Comparison of ENCODE assay signal across 19 cellular contexts in genomic region chr5:154442801-154443200, GRCh38. TPM values are rescaled to one million over a fixed set of nuclear protein-coding genes. Genes with fewer than 3 reads are reported as not detected.
DNase-seq lines count a peak whose midpoint lies in the region; ATAC-seq, FAIRE-seq and TF ChIP-seq lines count a peak whose summit lies in the region.
"Had no signal": no experiment of that assay in that cellular context is flagged by ENCODE, and none has a peak within 500 bp of the region (broad histone marks: within the 10 kb centered on the region; RNA-seq: fewer than 3 reads in every experiment).

No MANE protein-coding gene starts in this region.

- no peak for TF ChIP-seq CTCF in CD4-positive, alpha-beta T cell (IDR thresholded peaks at IDR 0.05)
- TF ChIP-seq CTCF in RWPE1 (conservative IDR thresholded peaks at IDR 0.05; ENCODE audit: low read depth) (no peak), keratinocyte (optimal IDR thresholded peaks at IDR 0.05 in 1 of 3, IDR thresholded peaks at IDR 0.05 in 1 of 3, conservative IDR thresholded peaks at IDR 0.05 in 1 of 3; ENCODE audit: extremely low read depth in 1 of 3, insufficient read depth in 2 of 3, low read length in 3 of 3) (no peak), lower lobe of right lung (IDR thresholded peaks at IDR 0.05) (no peak), dorsolateral prefrontal cortex (IDR thresholded peaks at IDR 0.05 in 54 of 56, conservative IDR thresholded peaks at IDR 0.05 in 2 of 56; ENCODE audit: low read depth in 1 of 56, partially characterized antibody in 56 of 56) (no peak)

- POLR2A ChIA-PET in CD4-positive, alpha-beta T cell (lab: Charles Lee) = no interaction called here
- POLR2A ChIA-PET in RWPE1 (lab: Yijun Ruan, JAX; ENCODE audit: low non-redundant PET) = no interaction called here

- H3K36me3 ChIP-seq in keratinocyte (ENCODE audit: control insufficient read depth in 2 of 2, extremely low read depth in 1 of 2, insufficient read depth in 2 of 2, low read length in 2 of 2) (peaks cover 6 to 18% of the 10 kb centered on the region in 2 experiments), lower lobe of right lung (peaks cover 51% of the 10 kb centered on the region)

- peak overlapping the region; percentile 4 for H3K4me2 ChIP-seq in keratinocyte (ENCODE audit: control insufficient read depth, extremely low read depth, insufficient read depth, low read depth, low read length)
- H3K4me2 ChIP-seq: BLaER1 treated with 17β-estradiol and CSF1 and Interleukin-3, amounts not matched to agents 10 nM and 100 nM had no signal

- H3K4me3 ChIP-seq in keratinocyte (ENCODE audit: control insufficient read depth in 2 of 3, extremely low read depth in 1 of 3, insufficient read depth in 2 of 3, low read depth in 1 of 3, low read length in 3 of 3) (no peak overlapping the region), lower lobe of right lung (no peak overlapping the region), dorsolateral prefrontal cortex (no peak overlapping the region)
- H3K4me3 ChIP-seq: BLaER1 treated with 17β-estradiol and CSF1 and Interleukin-3, amounts not matched to agents 10 nM and 100 nM had no signal

- peaks cover 72% of the 10 kb centered on the region for H3K36me3 Mint-ChIP-seq in CD4-positive, alpha-beta T cell (ENCODE audit: low read depth)

- intact Hi-C loops in CD4-positive, alpha-beta T cell (cut with DNase I, micrococcal nuclease) = loop anchor here in 1 of 2 experiments (10.0 kb wide), 2 partner anchors 258 to 412 kb away; partner anchors contain the start of genes CNOT8 and FAXDC2
- intact Hi-C loops in lower lobe of right lung (cut with DNase I) (no loop called here), dorsolateral prefrontal cortex (cut with DNase I) (loop anchor here in 1 of 2 donors (10.0 kb wide), 1 partner anchor 312 kb away; the partner anchor contains the start of gene LARP1)

- H3K9me1 ChIP-seq in keratinocyte (ENCODE audit: control insufficient read depth, extremely low read depth, insufficient read depth, low read length) = no peaks in the 10 kb centered on the region

- H2AFZ ChIP-seq in keratinocyte (ENCODE audit: control insufficient read depth, low read length) = no peak overlapping the region

- H3K9me3 Mint-ChIP-seq in CD4-positive, alpha-beta T cell = no peaks in the 10 kb centered on the region

- no peaks in the 10 kb centered on the region for H3K27me3 Mint-ChIP-seq in CD4-positive, alpha-beta T cell

- no peak overlapping the region for H3K27ac ChIP-seq in CD4-positive, alpha-beta T cell (ENCODE audit: low read depth, low read length)
- H3K27ac ChIP-seq in RWPE1 (peak overlapping the region; percentile 81), epithelial cell of prostate (peak overlapping the region; percentile 48), keratinocyte (ENCODE audit: control insufficient read depth, insufficient read depth, low read length) (no peak overlapping the region), lower lobe of right lung (no peak overlapping the region), dorsolateral prefrontal cortex (no peak overlapping the region)
- H3K27ac ChIP-seq: BLaER1 treated with 17β-estradiol and CSF1 and Interleukin-3, amounts not matched to agents 10 nM and 100 nM had no signal

- H3K4me3 Mint-ChIP-seq in CD4-positive, alpha-beta T cell = peak overlapping the region; percentile 51

- H3K79me2 ChIP-seq in keratinocyte (ENCODE audit: control insufficient read depth, insufficient read depth, low read length) = peaks cover 28% of the 10 kb centered on the region

- no peaks in the 10 kb centered on the region for H3K27me3 ChIP-seq in CD4-positive, alpha-beta T cell (ENCODE audit: control insufficient read depth, insufficient read depth, low read length)
- H3K27me3 ChIP-seq in keratinocyte (ENCODE audit: control insufficient read depth, extremely low read depth, insufficient read depth, low read length) (no peaks in the 10 kb centered on the region), lower lobe of right lung (ENCODE audit: low read depth) (no peaks in the 10 kb centered on the region), dorsolateral prefrontal cortex (no peaks in the 10 kb centered on the region)
- H3K27me3 ChIP-seq: BLaER1 treated with 17β-estradiol and CSF1 and Interleukin-3, amounts not matched to agents 10 nM and 100 nM had no signal

- no peak for DNase-seq in CD4-positive, alpha-beta T cell
- DNase-seq in RWPE1 (ENCODE audit: low spot score) = peak; percentile 94
- DNase-seq in epithelial cell of prostate (ENCODE audit: low read depth, low spot score) = peak; percentile 53
- no peak for DNase-seq in keratinocyte (ENCODE audit: low read depth, low spot score)
- DNase-seq in lower lobe of right lung = no peak
- no peak for DNase-seq in dorsolateral prefrontal cortex
- DNase-seq: ACHN; Calu3; CD4-positive, CD25-positive, alpha-beta regulatory T cell; DMS 273 treated with DMSO at 0.1 percent for 48 hours; HCEC 1CT; IMR-90 had no signal

- no peaks in the 10 kb centered on the region for H4K20me1 ChIP-seq in keratinocyte (ENCODE audit: control insufficient read depth, extremely low read depth, insufficient read depth, low read length)

- peaks cover 25% of the 10 kb centered on the region for H3K4me1 ChIP-seq in keratinocyte (ENCODE audit: control insufficient read depth, extremely low read depth, insufficient read depth, low read length)
- peaks cover 21% of the 10 kb centered on the region for H3K4me1 ChIP-seq in lower lobe of right lung

- H3K4me1 Mint-ChIP-seq in CD4-positive, alpha-beta T cell (ENCODE audit: low read depth) = peaks cover 42% of the 10 kb centered on the region

- no peaks in the 10 kb centered on the region for H3K9me3 ChIP-seq in CD4-positive, alpha-beta T cell (ENCODE audit: control insufficient read depth, low read length)
- H3K9me3 ChIP-seq in keratinocyte (ENCODE audit: control insufficient read depth, low read depth, low read length) (no peaks in the 10 kb centered on the region), lower lobe of right lung (no peaks in the 10 kb centered on the region)
- H3K9me3 ChIP-seq: BLaER1 treated with 17β-estradiol and CSF1 and Interleukin-3, amounts not matched to agents 10 nM and 100 nM had no signal

- H3K27ac Mint-ChIP-seq in CD4-positive, alpha-beta T cell = no peak overlapping the region

- ATAC-seq in CD4-positive, alpha-beta T cell (ENCODE audit: poor library complexity) = no peak
- ATAC-seq in lower lobe of right lung (no peak), GM18498 (IDR thresholded peaks at IDR 0.05; ENCODE audit: unreplicated experiment) (no peak)

- no peak overlapping the region for H3K9ac ChIP-seq in keratinocyte (ENCODE audit: control insufficient read depth, extremely low read depth, insufficient read depth, low read length)
- H3K9ac ChIP-seq: BLaER1 treated with 17β-estradiol and CSF1 and Interleukin-3, amounts not matched to agents 10 nM and 100 nM had no signal

- dilution Hi-C loops in keratinocyte (cut with MboI; ENCODE audit: extremely low pct_ligation_motif_present, low sequenced_read_pairs) = no loop called here

- CTCF ChIA-PET in CD4-positive, alpha-beta T cell (lab: Charles Lee) = interaction anchor here (1.2 kb wide), 1 partner anchor 370 kb away, joined by 3 read pairs; no protein-coding TSS in a partner anchor
- CTCF ChIA-PET in RWPE1 (lab: Yijun Ruan, JAX) = interaction anchor here (0.6 to 1.1 kb wide), 4 partner anchors 18 to 273 kb away, joined by 4 to 7 read pairs (median 4); no protein-coding TSS in a partner anchor

- FAIRE-seq in keratinocyte (lab: Jason Lieb, UNC) = peak; percentile 85
- FAIRE-seq: G401.6, GM12891 had no signal

RNA-seq across cellular contexts. Expression of gene SAP30L, which starts 3.0 kb away (rescaled TPM):
- 10 to 100 TPM; 32.2 to 33.6 TPM for total RNA-seq in CD4-positive, alpha-beta T cell
- polyA plus RNA-seq in keratinocyte = 19.8 to 42.1 TPM (median 29.1 TPM) in 3 replicates
- polyA plus RNA-seq in keratinocyte (2011; ENCODE audit: low read depth) = 55.9 TPM
- 24.2 and 44.2 TPM in 2 replicates for polyA plus RNA-seq in keratinocyte (2011; cell fraction: cytosol; rRNA removed)
- 29.2 and 37.2 TPM in 2 replicates for polyA plus RNA-seq in keratinocyte (2011; cell fraction: nucleus; rRNA removed)
- 27.9 and 30.3 TPM in 2 replicates for polyA plus RNA-seq in keratinocyte (2012; ENCODE audit: low replicate concordance)
- polyA minus RNA-seq in keratinocyte = 5.7 to 13.0 TPM (median 11.3 TPM) in 3 replicates
- polyA minus RNA-seq in keratinocyte (2011; cell fraction: cytosol; rRNA and poly(A)+ RNA removed) = 13.6 TPM
- polyA minus RNA-seq in keratinocyte (2011; cell fraction: nucleus; rRNA and poly(A)+ RNA removed) = 5.3 and 8.4 TPM in 2 replicates
- total RNA-seq in lower lobe of right lung = 43.2 TPM
- total RNA-seq in dorsolateral prefrontal cortex = 10 to 100 TPM; 22.8 to 74.9 (median 44.4) TPM

RNA-seq across cellular contexts. Expression of gene HAND1, which starts 35.2 kb away (rescaled TPM):
- not detected for total RNA-seq in CD4-positive, alpha-beta T cell
- not detected in 3 replicates for polyA plus RNA-seq in keratinocyte
- not detected for polyA plus RNA-seq in keratinocyte (2011; ENCODE audit: low read depth)
- polyA plus RNA-seq in keratinocyte (2011; cell fraction: cytosol; rRNA removed) = not detected in 2 replicates
- polyA plus RNA-seq in keratinocyte (2011; cell fraction: nucleus; rRNA removed) = not detected in 2 replicates
- polyA plus RNA-seq in keratinocyte (2012; ENCODE audit: low replicate concordance) = not detected in 2 replicates
- not detected in 3 replicates for polyA minus RNA-seq in keratinocyte
- not detected for polyA minus RNA-seq in keratinocyte (2011; cell fraction: cytosol; rRNA and poly(A)+ RNA removed)
- not detected in 2 replicates for polyA minus RNA-seq in keratinocyte (2011; cell fraction: nucleus; rRNA and poly(A)+ RNA removed)
- total RNA-seq in lower lobe of right lung = 0.21 TPM
- under 1 TPM in 3 of 120 experiments, not detected in 117; 0.29 to 0.56 (median 0.29) TPM for total RNA-seq in dorsolateral prefrontal cortex
- total RNA-seq: A172; Calu3; CD4-positive, CD25-positive, alpha-beta regulatory T cell; H4; HT-29; IMR-90 had no signal
- polyA plus RNA-seq: CD4-positive, CD25-positive, alpha-beta regulatory T cell; IMR-90 had no signal

Comparison
In these comparisons a context has a peak if more than half of its experiments do, and no peak if none do; other contexts are left out.
1. DNase-seq: peak in RWPE1 (single experiment) and epithelial cell of prostate (single experiment); none in CD4-positive, alpha-beta T cell (0 of 10), keratinocyte (single experiment), lower lobe of right lung (single experiment) and dorsolateral prefrontal cortex (0 of 10).
2. H3K27ac ChIP-seq: peak in RWPE1 (single experiment) and epithelial cell of prostate (single experiment); none in CD4-positive, alpha-beta T cell (single experiment), keratinocyte (single experiment), lower lobe of right lung (single experiment) and dorsolateral prefrontal cortex (0 of 59).